In genomic region chr18:8706545-8706980, GRCh38 we compare ENCODE assay signal across 7 cellular contexts. TPM values are rescaled to one million over a fixed set of nuclear protein-coding genes. Genes with fewer than 3 reads are reported as not detected.
DNase-seq lines count a peak whose midpoint lies in the region; ATAC-seq and TF ChIP-seq lines count a peak whose summit lies in the region.

No MANE protein-coding gene starts in this region.

- BruUV-seq in Panc1 (replicated peaks; lab: Mats Ljungman, UMichigan): no TSS peak

- H3K4me1 ChIP-seq in Panc1 (ENCODE audit: control insufficient read depth, insufficient read depth, low read length): peaks cover 25% of the 10 kb centered on the region
- H3K4me1 ChIP-seq in neural progenitor cell: peaks cover 30% of the 10 kb centered on the region

- peaks cover 42% of the 10 kb centered on the region for H3K4me1 Mint-ChIP-seq in neural progenitor cell

- H2AFZ ChIP-seq in neural progenitor cell (replicated peaks): peak overlapping the region; percentile 1

- H3K9ac ChIP-seq in neural progenitor cell: no peak overlapping the region

- peak overlapping the region; percentile 97 for H3K27ac Mint-ChIP-seq in neural progenitor cell

- H3K27me3 ChIP-seq in Panc1 (ENCODE audit: control insufficient read depth, insufficient read depth, low read length): no peaks in the 10 kb centered on the region
- no peaks in the 10 kb centered on the region for H3K27me3 ChIP-seq in neural progenitor cell

- peak overlapping the region; percentile 80 for H3K27ac ChIP-seq in Panc1 (ENCODE audit: low read length)
- no peak overlapping the region for H3K27ac ChIP-seq in neural progenitor cell

- H3K36me3 Mint-ChIP-seq in neural progenitor cell: peaks cover 2% of the 10 kb centered on the region

- peaks cover 30% of the 10 kb centered on the region for H4K20me1 ChIP-seq in neural progenitor cell (ENCODE audit: low read depth)

- CTCF ChIA-PET in Panc1 (lab: Charles Lee): interaction anchor here (0.6 to 1.6 kb wide), 2 partner anchors 10 to 279 kb away, joined by 3 to 5 read pairs; no protein-coding TSS in a partner anchor

- H3K9me3 ChIP-seq in Panc1 (ENCODE audit: control insufficient read depth, insufficient read depth, low read depth, low read length) (no peaks in the 10 kb centered on the region), neural progenitor cell (ENCODE audit: low read depth) (no peaks in the 10 kb centered on the region)

- intact Hi-C loops in Panc1 (cut with micrococcal nuclease; ENCODE audit: unreplicated experiment): no loop called here

- peak overlapping the region; percentile 98 for H3K4me3 Mint-ChIP-seq in neural progenitor cell

- peaks cover 50% of the 10 kb centered on the region for H3K79me2 ChIP-seq in neural progenitor cell (ENCODE audit: low read depth)

- peak; percentile 51 for DNase-seq in GM13976 (ENCODE audit: low spot score)
- DNase-seq in Panc1 (ENCODE audit: low read depth, low spot score): no peak
- peak; percentile 57 for DNase-seq in ecto neural progenitor cell (ENCODE audit: low spot score)
- peak; percentile 39 for DNase-seq in neural progenitor cell (ENCODE audit: low spot score)
- DNase-seq in NCI-H82 treated with DMSO at 0.1 percent for 48 hours (lab: John Stamatoyannopoulos, UW; ENCODE audit: unreplicated experiment): no peak

- POLR2A ChIA-PET in Panc1 (lab: Charles Lee): no interaction called here

- no peak for ATAC-seq in Panc1
- ATAC-seq in HG02852 (IDR thresholded peaks at IDR 0.05; ENCODE audit: unreplicated experiment): no peak
- ATAC-seq in HG03196 (IDR thresholded peaks at IDR 0.05; ENCODE audit: unreplicated experiment): no peak

- peak overlapping the region; percentile 88 for H3K4me2 ChIP-seq in neural progenitor cell

- peak overlapping the region; percentile 59 to 79 for H3K4me3 ChIP-seq in Panc1 (ENCODE audit: low read depth in 2 of 2, low read length in 2 of 2)
- peak overlapping the region; percentile 87 for H3K4me3 ChIP-seq in neural progenitor cell

- H3K9me3 Mint-ChIP-seq in neural progenitor cell: peaks cover 2% of the 10 kb centered on the region

- peaks cover 19% of the 10 kb centered on the region for H3K27me3 Mint-ChIP-seq in neural progenitor cell (ENCODE audit: insufficient read depth, low read depth)

- H3K36me3 ChIP-seq in Panc1 (ENCODE audit: control insufficient read depth, insufficient read depth, low read length) (no peaks in the 10 kb centered on the region), neural progenitor cell (no peaks in the 10 kb centered on the region)

- TF ChIP-seq CTCF in GM13976 (IDR thresholded peaks at IDR 0.05; ENCODE audit: borderline replicate concordance, control extremely low read depth, extremely low read depth, insufficient read depth, missing control alignments): no peak
- TF ChIP-seq CTCF in Panc1 (IDR thresholded peaks at IDR 0.05): no peak
- no peak for TF ChIP-seq CTCF in neural progenitor cell (IDR thresholded peaks at IDR 0.05)

- in situ Hi-C loops in GM13976 (cut with MboI; ENCODE audit: low sequenced_read_pairs, unreplicated experiment): no loop called here
- in situ Hi-C loops in Panc1 (cut with HindIII; ENCODE audit: low pct_unique_long_range_greater_than_20kb, low sequenced_read_pairs): no loop called here

- peaks cover 40% of the 10 kb centered on the region for H3F3A ChIP-seq in neural progenitor cell (ENCODE audit: low read depth)

RNA-seq across cellular contexts. Expression of gene MTCL1, which starts 1.2 kb away (rescaled TPM):
- total RNA-seq in Panc1 (2021; ENCODE audit: unreplicated experiment) (50.1 TPM), neural progenitor cell (ENCODE audit: low replicate concordance) (36.9 and 38.7 TPM in 2 replicates)
- polyA plus RNA-seq in Panc1 (2012; ENCODE audit: insufficient read length): 25.5 TPM

Comparison
In these comparisons a context has a peak if more than half of its experiments do, and no peak if none do; other contexts are left out.
1. DNase-seq: peak in GM13976 (single experiment), ecto neural progenitor cell (single experiment) and neural progenitor cell (single experiment); none in Panc1 (single experiment) and NCI-H82 treated with DMSO at 0.1 percent for 48 hours (single experiment).